ENCODE assay signal across 24 cellular contexts in genomic region chr7:74582447-74583039, GRCh38.
"Had no signal": no experiment of that assay in that cellular context is flagged by ENCODE, and none has a peak within 500 bp of the region (broad histone marks: within the 10 kb centered on the region; RNA-seq: fewer than 3 reads in every experiment).

No MANE protein-coding gene starts in this region.

- FAIRE-seq: RCC 7860, TTC549 had no signal

- H3K27ac ChIP-seq: ascending aorta, cardiac muscle cell, SK-N-MC had no signal

- H3K4me3 ChIP-seq: ascending aorta, cardiac muscle cell, SK-N-MC had no signal

- H3K36me3 ChIP-seq: ascending aorta, cardiac muscle cell had no signal

- DNase-seq: activated CD4-positive, alpha-beta T cell treated with anti-CD3 and anti-CD28 coated beads for 36 hours; activated CD4-positive, alpha-beta T cell treated with anti-CD3 and anti-CD28 coated beads, Interleukin-2, amount 10 ng/mL, durations not matched to agents 7 days and 5 days; activated CD4-positive, alpha-beta T cell treated with anti-CD3 and anti-CD28 coated beads, Interleukin-2, amount 50 U/mL, for 48 hours; activated CD8-positive, alpha-beta T cell treated with anti-CD3 and anti-CD28 coated beads, Interleukin-2, amount 10 ng/mL, durations not matched to agents 7 days and 5 days; activated gamma-delta T cell; activated naive CD4-positive, alpha-beta T cell treated with Interleukin-2 at 50 U/mL for 16 hours; activated naive CD8-positive, alpha-beta T cell treated with anti-CD3 and anti-CD28 coated beads, Interleukin-2, amount 10 ng/mL, durations not matched to agents 7 days and 5 days; activated T-cell treated with anti-CD3 and anti-CD28 coated beads, Interleukin-2, amount 50 U/mL, for 24 hours; amygdala; NCI-H1092 treated with DMSO at 0.1 percent for 48 hours; NCI-H1417; NCI-H187 treated with DMSO at 0.1 percent for 48 hours; NCI-H2081; NCI-H345; NCI-H524 treated with DMSO at 0.1 percent for 48 hours; NK-92 treated with Interleukin-12 subunit alpha and Interleukin-12 subunit beta, amount 100 ng/mL, for 24 hours; Right ventricle myocardium superior had no signal

- ATAC-seq: activated CD4-positive, alpha-beta T cell treated with anti-CD3 and anti-CD28 coated beads for 36 hours; activated CD4-positive, CD25-positive, alpha-beta regulatory T cell treated with anti-CD3 and anti-CD28 coated beads, Interleukin-2, amount 50 U/mL, for 24 hours; activated CD8-positive, alpha-beta T cell treated with anti-CD3 and anti-CD28 coated beads, Interleukin-2, amount 10 ng/mL, durations not matched to agents 7 days and 5 days; PC-3 had no signal

- H3K27me3 ChIP-seq: ascending aorta, cardiac muscle cell had no signal

- H3K9me3 ChIP-seq: ascending aorta had no signal
